8 cellular contexts compared by ENCODE assay signal in genomic region chr14:24279301-24280186, GRCh38. TPM values are rescaled to one million over a fixed set of nuclear protein-coding genes. Genes with fewer than 3 reads are reported as not detected.
DNase-seq lines count a peak whose midpoint lies in the region; ATAC-seq and TF ChIP-seq lines count a peak whose summit lies in the region.

No MANE protein-coding gene starts in this region.

- TF ChIP-seq POLR2A in erythroblast (IDR thresholded peaks at IDR 0.05; ENCODE audit: low read length) = no peak

- H3K4me3 Mint-ChIP-seq in CD8-positive, alpha-beta memory T cell = no peak overlapping the region
- H3K4me3 Mint-ChIP-seq in activated T-helper 17 cell treated with anti-CD3 and anti-CD28 coated beads, Interleukin-2, amount 50 U/mL, for 72 hours = peak overlapping the region; percentile 41

- H3K4me3 ChIP-seq in CD8-positive, alpha-beta memory T cell (ENCODE audit: low read length) = no peak overlapping the region

- H3K4me1 Mint-ChIP-seq in CD8-positive, alpha-beta memory T cell = peaks cover 17 to 28% (median 21%) of the 10 kb centered on the region in 3 donors
- peaks cover 36% of the 10 kb centered on the region for H3K4me1 Mint-ChIP-seq in activated T-helper 17 cell treated with anti-CD3 and anti-CD28 coated beads, Interleukin-2, amount 50 U/mL, for 72 hours

- H3K27ac ChIP-seq in CD8-positive, alpha-beta memory T cell (ENCODE audit: low read depth, low read length) = no peak overlapping the region

- peak overlapping the region; percentile 34 to 93 (median 80) for H3K27ac Mint-ChIP-seq in CD8-positive, alpha-beta memory T cell
- H3K27ac Mint-ChIP-seq in activated T-helper 17 cell treated with anti-CD3 and anti-CD28 coated beads, Interleukin-2, amount 50 U/mL, for 72 hours = peak overlapping the region; percentile 77

- no peaks in the 10 kb centered on the region for H3K9me3 ChIP-seq in CD8-positive, alpha-beta memory T cell (ENCODE audit: low read length)

- H3K36me3 Mint-ChIP-seq in CD8-positive, alpha-beta memory T cell = peaks cover 0 to 2% (median 0%) of the 10 kb centered on the region in 3 donors
- no peaks in the 10 kb centered on the region for H3K36me3 Mint-ChIP-seq in activated T-helper 17 cell treated with anti-CD3 and anti-CD28 coated beads, Interleukin-2, amount 50 U/mL, for 72 hours (ENCODE audit: low read depth)

- CTCF ChIA-PET in CD8-positive, alpha-beta memory T cell (lab: Charles Lee) = interaction anchor here (1.2 to 3.5 kb wide), 5 partner anchors 9 to 45 kb away, joined by 3 to 10 read pairs (median 6); partner anchors contain the start of genes LTB4R2 and RABGGTA

- peak in 3 of 5 donors; percentile 26 to 39 (median 27) for DNase-seq in CD8-positive, alpha-beta memory T cell
- DNase-seq in NCI-H2081 (lab: John Stamatoyannopoulos, UW) (peak; percentile 59 to 70), left colon (no peak), retina (no peak), erythroblast (lab: John Stamatoyannopoulos, UW) (no peak), SHP77 treated with DMSO at 0.1 percent for 48 hours (lab: John Stamatoyannopoulos, UW) (no peak)

- H3K27me3 ChIP-seq in CD8-positive, alpha-beta memory T cell (ENCODE audit: insufficient read depth, low read length, poor library complexity, severe bottlenecking) = no peaks in the 10 kb centered on the region

- H3K36me3 ChIP-seq in CD8-positive, alpha-beta memory T cell (ENCODE audit: insufficient read depth, low read length) = no peaks in the 10 kb centered on the region

- intact Hi-C loops in left colon (cut with DNase I, micrococcal nuclease) = no loop called here

- ATAC-seq in GM21423 (IDR thresholded peaks at IDR 0.05; ENCODE audit: unreplicated experiment) = peak; percentile 56
- peak; percentile 96 for ATAC-seq in activated T-helper 17 cell treated with anti-CD3 and anti-CD28 coated beads, Interleukin-2, amount 50 U/mL, for 72 hours (replicated peaks)
- peak; percentile 21 for ATAC-seq in left colon

- H3K9me3 Mint-ChIP-seq in CD8-positive, alpha-beta memory T cell = no peaks in the 10 kb centered on the region
- H3K9me3 Mint-ChIP-seq in activated T-helper 17 cell treated with anti-CD3 and anti-CD28 coated beads, Interleukin-2, amount 50 U/mL, for 72 hours = peaks cover 3% of the 10 kb centered on the region

- H3K27me3 Mint-ChIP-seq in CD8-positive, alpha-beta memory T cell = no peaks in the 10 kb centered on the region
- H3K27me3 Mint-ChIP-seq in activated T-helper 17 cell treated with anti-CD3 and anti-CD28 coated beads, Interleukin-2, amount 50 U/mL, for 72 hours = no peaks in the 10 kb centered on the region

- POLR2A ChIA-PET in CD8-positive, alpha-beta memory T cell (lab: Charles Lee) = interaction anchor here (1.3 kb wide), 1 partner anchor 8 kb away, joined by 3 read pairs; the partner anchor contains the start of gene RABGGTA

- peaks cover 18% of the 10 kb centered on the region for H3K4me1 ChIP-seq in CD8-positive, alpha-beta memory T cell (ENCODE audit: insufficient read depth, low read length)

RNA-seq across cellular contexts. Expression of gene RABGGTA, which starts 8.1 kb away (rescaled TPM):
- total RNA-seq in CD8-positive, alpha-beta memory T cell = 10 to 100 TPM; 41.0 to 41.8 TPM
- 37.7 TPM for polyA plus RNA-seq in CD8-positive, alpha-beta memory T cell
- 10 to 100 TPM; 61.0 to 68.3 TPM for total RNA-seq in activated T-helper 17 cell treated with anti-CD3 and anti-CD28 coated beads, Interleukin-2, amount 50 U/mL, for 72 hours
- 10 to 100 TPM; 35.0 to 41.8 TPM for total RNA-seq in left colon

RNA-seq across cellular contexts. Expression of gene TGM1, which starts 16.6 kb away (rescaled TPM):
- 1 to 10 TPM; 3.2 to 3.7 TPM for total RNA-seq in CD8-positive, alpha-beta memory T cell
- polyA plus RNA-seq in CD8-positive, alpha-beta memory T cell = not detected
- 10 to 100 TPM; 16.1 to 18.2 TPM for total RNA-seq in activated T-helper 17 cell treated with anti-CD3 and anti-CD28 coated beads, Interleukin-2, amount 50 U/mL, for 72 hours
- 1 to 10 TPM; 2.3 to 2.9 TPM for total RNA-seq in left colon

RNA-seq across cellular contexts. Expression of gene DHRS1, which starts 20.0 kb away (rescaled TPM):
- 1 to 10 TPM; 9.3 to 9.8 TPM for total RNA-seq in CD8-positive, alpha-beta memory T cell
- 34.8 TPM for polyA plus RNA-seq in CD8-positive, alpha-beta memory T cell
- 10 to 100 TPM; 12.6 to 14.2 TPM for total RNA-seq in activated T-helper 17 cell treated with anti-CD3 and anti-CD28 coated beads, Interleukin-2, amount 50 U/mL, for 72 hours
- total RNA-seq in left colon = 10 to 100 TPM; 64.2 to 76.6 TPM

RNA-seq across cellular contexts. Expression of gene NOP9, which starts 20.1 kb away (rescaled TPM):
- 10 to 100 TPM; 44.1 to 47.1 TPM for total RNA-seq in CD8-positive, alpha-beta memory T cell
- polyA plus RNA-seq in CD8-positive, alpha-beta memory T cell = 2.1 TPM
- total RNA-seq in activated T-helper 17 cell treated with anti-CD3 and anti-CD28 coated beads, Interleukin-2, amount 50 U/mL, for 72 hours = 10 to 100 TPM; 21.2 to 42.2 TPM
- total RNA-seq in left colon = 10 to 100 TPM; 24.4 to 26.0 TPM

RNA-seq across cellular contexts. Expression of gene CIDEB, which starts 28.2 kb away (rescaled TPM):
- total RNA-seq in CD8-positive, alpha-beta memory T cell = 10 to 100 TPM; 12.4 to 12.7 TPM
- 27.5 TPM for polyA plus RNA-seq in CD8-positive, alpha-beta memory T cell
- 10 to 100 TPM; 14.9 to 28.1 TPM for total RNA-seq in activated T-helper 17 cell treated with anti-CD3 and anti-CD28 coated beads, Interleukin-2, amount 50 U/mL, for 72 hours
- total RNA-seq in left colon = 10 to 100 TPM; 10.7 to 16.6 TPM

Comparison
In these comparisons a context has a peak if more than half of its experiments do, and no peak if none do; other contexts are left out.
1. DNase-seq: peak in CD8-positive, alpha-beta memory T cell (3 of 5) and NCI-H2081 (2 of 2); none in left colon (0 of 2), retina (single experiment), erythroblast (0 of 2) and SHP77 treated with DMSO at 0.1 percent for 48 hours (single experiment).
2. ATAC-seq: peak in every context shown above with its lines; median percentile 96 in activated T-helper 17 cell treated with anti-CD3 and anti-CD28 coated beads, Interleukin-2, amount 50 U/mL, for 72 hours; 56 in GM21423; 21 in left colon.
3. RNA of gene DHRS1, which starts 20.0 kb away (total RNA-seq): 64.2 to 76.6 TPM in left colon; 12.6 to 14.2 TPM in activated T-helper 17 cell treated with anti-CD3 and anti-CD28 coated beads, Interleukin-2, amount 50 U/mL, for 72 hours and 9.3 to 9.8 TPM in CD8-positive, alpha-beta memory T cell; every median in the first group is over 4 times any median in the second.